In genomic region chr2:144201868-144202468, GRCh38 we compare ENCODE assay signal across 16 cellular contexts.
DNase-seq lines count a peak whose midpoint lies in the region; ATAC-seq, FAIRE-seq and TF ChIP-seq lines count a peak whose summit lies in the region.
"Had no signal": no experiment of that assay in that cellular context is flagged by ENCODE, and none has a peak within 500 bp of the region (broad histone marks: within the 10 kb centered on the region; RNA-seq: fewer than 3 reads in every experiment).

No MANE protein-coding gene starts in this region.

- no peaks in the 10 kb centered on the region for H3F3A ChIP-seq in PC-3 (ENCODE audit: low read length, unreplicated experiment)

- no peak for DNase-seq in activated naive CD4-positive, alpha-beta T cell treated with anti-CD3 and anti-CD28 coated beads, Interleukin-2, amount 50 U/mL, for 72 hours (ENCODE audit: low spot score in 2 of 2)
- DNase-seq in activated naive CD4-positive, alpha-beta T cell (lab: John Stamatoyannopoulos, UW) = no peak
- DNase-seq in PC-3 = peak; percentile 45
- DNase-seq in bronchial epithelial cell (ENCODE audit: low read depth) = peak; percentile 13
- DNase-seq in GM13976 (ENCODE audit: low spot score) = no peak
- no peak for DNase-seq in mucosa of gallbladder (ENCODE audit: low spot score)
- DNase-seq in GDM1 (lab: John Stamatoyannopoulos, UW) = no peak
- DNase-seq: effector memory CD4-positive, alpha-beta T cell; midbrain; NCI-H1417; NCI-H226; pancreas; testis had no signal

- no peak overlapping the region for H2AFZ ChIP-seq in PC-3 (ENCODE audit: low read length)
- H2AFZ ChIP-seq: GM23338 had no signal

- H4K20me1 ChIP-seq in PC-3 (ENCODE audit: low read length) = no peaks in the 10 kb centered on the region

- intact Hi-C loops in PC-3 (cut with micrococcal nuclease) = no loop called here

- no TSS peak for BruUV-seq in PC-3 (replicated peaks; lab: Mats Ljungman, UMichigan)

- no peak overlapping the region for H3K4me3 ChIP-seq in PC-3 (ENCODE audit: low read length)
- no peak overlapping the region for H3K4me3 ChIP-seq in bronchial epithelial cell (ENCODE audit: low read depth, low read length)
- no peak overlapping the region for H3K4me3 ChIP-seq in skeletal muscle satellite cell (ENCODE audit: low read length)
- H3K4me3 ChIP-seq: GM23338, pancreas, testis had no signal

- ATAC-seq in activated naive CD4-positive, alpha-beta T cell treated with anti-CD3 and anti-CD28 coated beads, Interleukin-2, amount 50 U/mL, for 72 hours = peak; percentile 59 to 64
- peak; percentile 58; the same call in 1 of the 2 replicates for ATAC-seq in PC-3
- ATAC-seq: GM23338 had no signal

- H3K9me2 ChIP-seq in PC-3 (replicated peaks; ENCODE audit: low read length) = no peaks in the 10 kb centered on the region

- H3K9me3 ChIP-seq in PC-3 (ENCODE audit: low read length) = no peaks in the 10 kb centered on the region
- H3K9me3 ChIP-seq in skeletal muscle satellite cell (replicated peaks; ENCODE audit: low read length) = no peaks in the 10 kb centered on the region
- H3K9me3 ChIP-seq: pancreas, testis had no signal

- FAIRE-seq in bronchial epithelial cell (lab: Jason Lieb, UNC) = no peak
- FAIRE-seq: pancreas had no signal

- no peaks in the 10 kb centered on the region for H3K36me3 ChIP-seq in PC-3 (ENCODE audit: low read depth, low read length)
- H3K36me3 ChIP-seq in bronchial epithelial cell (ENCODE audit: control insufficient read depth, insufficient read depth, low read length) = no peaks in the 10 kb centered on the region
- no peaks in the 10 kb centered on the region for H3K36me3 ChIP-seq in skeletal muscle satellite cell (ENCODE audit: insufficient read depth, low read length)
- H3K36me3 ChIP-seq: pancreas had no signal

- H3K27me3 ChIP-seq in PC-3 (ENCODE audit: low read length) (no peaks in the 10 kb centered on the region), bronchial epithelial cell (ENCODE audit: control insufficient read depth, insufficient read depth, low read length) (no peaks in the 10 kb centered on the region), skeletal muscle satellite cell (ENCODE audit: control insufficient read depth, insufficient read depth, low read length) (no peaks in the 10 kb centered on the region)
- H3K27me3 ChIP-seq: pancreas, testis had no signal

- peaks cover 14% of the 10 kb centered on the region for H3K4me1 ChIP-seq in PC-3 (ENCODE audit: insufficient read depth, low read length)
- H3K4me1 ChIP-seq in skeletal muscle satellite cell (ENCODE audit: control insufficient read depth, insufficient read depth, low read length) = peaks cover 14% of the 10 kb centered on the region
- H3K4me1 ChIP-seq: testis had no signal

- CTCF ChIA-PET in PC-3 (lab: Charles Lee) = no interaction called here

- POLR2A ChIA-PET in PC-3 (lab: Charles Lee; ENCODE audit: unreplicated experiment) = no interaction called here

- no peaks in the 10 kb centered on the region for H3K79me2 ChIP-seq in PC-3 (ENCODE audit: low read length)

- H3K9ac ChIP-seq in PC-3 (ENCODE audit: low read length) (no peak overlapping the region), skeletal muscle satellite cell (ENCODE audit: low read depth, low read length) (no peak overlapping the region)

- peaks cover 0 to 11% of the 10 kb centered on the region in 2 donors for H3K9me3 Mint-ChIP-seq in activated naive CD4-positive, alpha-beta T cell treated with anti-CD3 and anti-CD28 coated beads, Interleukin-2, amount 50 U/mL, for 72 hours
- H3K9me3 Mint-ChIP-seq: GM23338 had no signal

- peaks cover 6 to 16% of the 10 kb centered on the region in 2 donors for H3K36me3 Mint-ChIP-seq in activated naive CD4-positive, alpha-beta T cell treated with anti-CD3 and anti-CD28 coated beads, Interleukin-2, amount 50 U/mL, for 72 hours

- peak overlapping the region in 1 of 2 donors; percentile 78 for H3K27ac Mint-ChIP-seq in activated naive CD4-positive, alpha-beta T cell treated with anti-CD3 and anti-CD28 coated beads, Interleukin-2, amount 50 U/mL, for 72 hours
- H3K27ac Mint-ChIP-seq: brain, GM23338 had no signal

- TF ChIP-seq CTCF in PC-3 (conservative IDR thresholded peaks at IDR 0.05; ENCODE audit: low read depth, low read length) (no peak), bronchial epithelial cell (IDR thresholded peaks at IDR 0.05; ENCODE audit: insufficient read depth, low read length, severe bottlenecking) (no peak), GM13976 (IDR thresholded peaks at IDR 0.05; ENCODE audit: borderline replicate concordance, control extremely low read depth, extremely low read depth, insufficient read depth, missing control alignments) (no peak)

- in situ Hi-C loops in GM13976 (cut with MboI; ENCODE audit: low sequenced_read_pairs, unreplicated experiment) = no loop called here

- H3K4me2 ChIP-seq in PC-3 (ENCODE audit: low read length) = no peak overlapping the region
- peak overlapping the region; percentile 15 for H3K4me2 ChIP-seq in skeletal muscle satellite cell (ENCODE audit: low read length)
- H3K4me2 ChIP-seq: GM23338 had no signal

- no peak overlapping the region for H3K27ac ChIP-seq in PC-3 (ENCODE audit: low read length)
- H3K27ac ChIP-seq: pancreas, testis had no signal

Comparison
In these comparisons a context has a peak if more than half of its experiments do, and no peak if none do; other contexts are left out.
1. DNase-seq: peak in PC-3 (single experiment) and bronchial epithelial cell (single experiment); none in activated naive CD4-positive, alpha-beta T cell treated with anti-CD3 and anti-CD28 coated beads, Interleukin-2, amount 50 U/mL, for 72 hours (0 of 2), activated naive CD4-positive, alpha-beta T cell (0 of 4), GM13976 (single experiment), mucosa of gallbladder (single experiment) and GDM1 (single experiment).